In genomic region chr9:113150670-113151591, GRCh38 we compare ENCODE assay signal across 1 cellular context.
A peak's percentile ranks its signal among the peaks of the same experiment; 100 is the strongest.
TF ChIP-seq lines count a peak whose summit lies in the region.

SLC31A2 (plus strand) TSS chr9:113151007; CDS start chr9:113151075, 68 bp downstream.

TF ChIP-seq in A549, 52 proteins besides CTCF, POLR2A, EP300 and RAD21 (continued from another document):
- 0 out of 3 replicates have a peak, but pooled peaks have one; percentile 24 for TF ChIP-seq BCL3 (IDR thresholded peaks at IDR 0.05)
